10 cellular contexts compared by ENCODE assay signal in the genomic region with DNA sequence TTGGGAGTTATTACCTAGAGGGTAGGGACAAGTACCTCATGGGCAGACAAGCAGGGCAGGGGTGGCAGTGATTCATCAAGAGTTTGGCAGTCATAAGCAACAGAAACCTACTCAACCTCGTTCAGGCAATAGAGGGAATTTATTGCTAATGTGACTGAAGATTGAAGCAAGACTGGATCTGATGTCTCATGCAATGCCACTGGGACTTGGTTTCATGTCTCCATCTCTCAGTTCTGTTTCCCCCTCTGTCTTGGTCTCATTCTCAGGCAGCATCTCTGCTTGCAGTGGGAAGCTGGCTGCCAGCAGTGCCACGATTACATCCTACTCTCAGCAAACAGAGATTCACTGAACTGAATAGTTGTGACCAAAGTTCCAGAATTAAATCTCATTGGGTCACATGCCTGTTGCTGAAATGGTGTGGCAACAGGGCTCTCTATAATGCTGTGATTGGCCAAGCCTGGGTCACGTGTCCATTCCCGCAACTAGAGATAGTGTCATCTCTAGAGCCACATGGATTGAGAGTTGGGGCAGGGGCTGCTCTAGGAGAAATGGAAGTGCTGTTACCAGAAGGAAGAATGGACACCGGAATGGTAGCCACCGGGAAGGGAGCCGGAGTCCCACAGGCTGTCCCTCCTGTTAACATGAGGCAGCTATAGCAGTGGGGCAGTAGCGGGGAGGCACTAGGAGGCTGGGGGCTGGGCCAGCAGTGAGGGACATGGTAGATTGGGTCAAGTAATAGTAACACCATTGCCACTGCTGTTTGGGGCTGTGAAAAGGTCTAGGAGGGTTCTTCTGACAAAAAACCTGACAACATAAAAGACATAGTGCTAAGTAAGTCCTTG. TPM values are rescaled to one million over a fixed set of nuclear protein-coding genes. Genes with fewer than 3 reads are reported as not detected.
DNase-seq lines count a peak whose midpoint lies in the region; ATAC-seq and TF ChIP-seq lines count a peak whose summit lies in the region.
"Had no signal": no experiment of that assay in that cellular context is flagged by ENCODE, and none has a peak within 500 bp of the region (broad histone marks: within the 10 kb centered on the region; RNA-seq: fewer than 3 reads in every experiment).

No MANE protein-coding gene starts in this region.

- H3K4me1 ChIP-seq in transverse colon = peaks cover 0 to 3% (median 0%) of the 10 kb centered on the region in 4 donors

- in situ Hi-C loops in SK-MEL-5 (cut with HindIII; ENCODE audit: low pct_unique_long_range_greater_than_20kb, low sequenced_read_pairs) = no loop called here
- in situ Hi-C loops in transverse colon (cut with MboI; ENCODE audit: low pct_ligation_motif_present in 1 of 4, low pct_unique_long_range_greater_than_20kb in 1 of 4, low sequenced_read_pairs in 3 of 4) = no loop called here

- no peak for TF ChIP-seq EP300 in transverse colon (IDR thresholded peaks at IDR 0.05; ENCODE audit: low read depth)

- H3K36me3 ChIP-seq in transverse colon = no peaks in the 10 kb centered on the region

- no peaks in the 10 kb centered on the region for H3K27me3 ChIP-seq in transverse colon

- DNase-seq in activated CD4-positive, alpha-beta T cell treated with anti-CD3 and anti-CD28 coated beads for 4 hours = peak; percentile 20 to 27
- DNase-seq in activated CD4-positive, alpha-beta T cell treated with anti-CD3 and anti-CD28 coated beads, Interleukin-2, amount 50 U/mL, for 1 hour = no peak
- DNase-seq in SK-MEL-5 (ENCODE audit: low read depth, low spot score) = peak; percentile 39
- peak; percentile 58 for DNase-seq in stimulated activated CD8-positive, alpha-beta memory T cell treated with anti-CD3 and anti-CD28 coated beads, Interleukin-4, amount 100 ng/mL, for 48 hours
- no peak for DNase-seq in transverse colon

- peak; percentile 36 for ATAC-seq in esophagus mucosa
- no peak for ATAC-seq in HG03520 (IDR thresholded peaks at IDR 0.05; ENCODE audit: unreplicated experiment)
- no peak for ATAC-seq in GM21737 (IDR thresholded peaks at IDR 0.05; ENCODE audit: unreplicated experiment)

- H3K4me3 ChIP-seq in transverse colon = no peak overlapping the region

- no peaks in the 10 kb centered on the region for H3K9me3 ChIP-seq in transverse colon

- no peak for TF ChIP-seq CTCF in transverse colon (IDR thresholded peaks at IDR 0.05)

- WGBS in transverse colon (ENCODE audit: low coverage in 1 of 2), 2 donors = 25 to 69% methylated on average over 1 to 8 of the region's 8 CpGs

- intact Hi-C loops in transverse colon (cut with DNase I; ENCODE audit: low total_unique reads) = no loop called here

- no peak for TF ChIP-seq POLR2A in transverse colon (IDR thresholded peaks at IDR 0.05)

- no peak overlapping the region for H3K27ac ChIP-seq in transverse colon

RNA-seq across cellular contexts. Expression of a gene that starts 3.9 kb away (rescaled TPM):
- 240 and 257 TPM in 2 replicates for total RNA-seq in SK-MEL-5 (2014; rRNA removed; shearing (Covaris generic))
- 103 and 113 TPM in 2 replicates for polyA plus RNA-seq in SK-MEL-5 (2015; cell fraction: cytosol; rRNA removed)
- polyA plus RNA-seq in SK-MEL-5 (2015; cell fraction: nucleus; rRNA removed) = 35.4 and 46.2 TPM in 2 replicates
- total RNA-seq in esophagus mucosa (208 TPM), transverse colon (100 to 1,000 TPM; 140 to 245 (median 174) TPM)

RNA-seq across cellular contexts. Expression of a gene that starts 47.1 kb away (rescaled TPM):
- total RNA-seq in SK-MEL-5 (2014; rRNA removed; shearing (Covaris generic)) = not detected in 2 replicates
- polyA plus RNA-seq in SK-MEL-5 (2015; cell fraction: cytosol; rRNA removed) = not detected in 2 replicates
- polyA plus RNA-seq in SK-MEL-5 (2015; cell fraction: nucleus; rRNA removed) = not detected in 2 replicates
- not detected for total RNA-seq in esophagus mucosa
- total RNA-seq in transverse colon = not detected
- total RNA-seq: HT-29 had no signal
- polyA plus RNA-seq: BJ had no signal

Comparison
In these comparisons a context has a peak if more than half of its experiments do, and no peak if none do; other contexts are left out.
1. DNase-seq: peak in activated CD4-positive, alpha-beta T cell treated with anti-CD3 and anti-CD28 coated beads for 4 hours (2 of 2), SK-MEL-5 (single experiment) and stimulated activated CD8-positive, alpha-beta memory T cell treated with anti-CD3 and anti-CD28 coated beads, Interleukin-4, amount 100 ng/mL, for 48 hours (single experiment); none in activated CD4-positive, alpha-beta T cell treated with anti-CD3 and anti-CD28 coated beads, Interleukin-2, amount 50 U/mL, for 1 hour (single experiment) and transverse colon (single experiment).